13 cellular contexts compared by ENCODE assay signal in genomic region chr7:84216477-84216876, GRCh38.
"Had no signal": no experiment of that assay in that cellular context is flagged by ENCODE, and none has a peak within 500 bp of the region (broad histone marks: within the 10 kb centered on the region; RNA-seq: fewer than 3 reads in every experiment).

No MANE protein-coding gene starts in this region.

- H3K9me3 Mint-ChIP-seq: activated naive CD4-positive, alpha-beta T cell treated with anti-CD3 and anti-CD28 coated beads, Interleukin-2, amount 50 U/mL, for 24 hours; activated T-helper 2 cell treated with anti-CD3 and anti-CD28 coated beads, Interferon-gamma antibody, Interleukin-2, Interleukin-4, amounts not matched to agents 10 μg/mL and 5 μg/mL and 100 μg/mL, durations not matched to agents 14 hours and 24 hours and 36 hours had no signal

- H3K4me1 Mint-ChIP-seq: activated naive CD4-positive, alpha-beta T cell treated with anti-CD3 and anti-CD28 coated beads, Interleukin-2, amount 50 U/mL, for 24 hours; endodermal cell; neural progenitor cell had no signal

- H3K36me3 Mint-ChIP-seq: activated naive CD4-positive, alpha-beta T cell treated with anti-CD3 and anti-CD28 coated beads, Interleukin-2, amount 50 U/mL, for 24 hours had no signal

- H3K36me3 ChIP-seq: left ventricle myocardium inferior, neural progenitor cell, tibial artery, uterus had no signal

- H3K4me3 Mint-ChIP-seq: activated naive CD4-positive, alpha-beta T cell treated with anti-CD3 and anti-CD28 coated beads, Interleukin-2, amount 50 U/mL, for 24 hours; endodermal cell; neural progenitor cell had no signal

- H3K27ac Mint-ChIP-seq: activated naive CD4-positive, alpha-beta T cell treated with anti-CD3 and anti-CD28 coated beads, Interleukin-2, amount 50 U/mL, for 24 hours; activated T-helper 2 cell treated with anti-CD3 and anti-CD28 coated beads, Interferon-gamma antibody, Interleukin-2, Interleukin-4, amounts not matched to agents 10 μg/mL and 5 μg/mL and 100 μg/mL, durations not matched to agents 14 hours and 24 hours and 36 hours; endodermal cell; neural progenitor cell had no signal

- H3K4me1 ChIP-seq: left ventricle myocardium inferior, neural progenitor cell, parathyroid adenoma, tibial artery, uterus had no signal

- H3K27me3 ChIP-seq: foreskin keratinocyte, neural progenitor cell, tibial artery, uterus had no signal

- H3K4me3 ChIP-seq: left ventricle myocardium inferior, neural progenitor cell, skin epidermis, tibial artery, uterus had no signal

- FAIRE-seq: islet of Langerhans had no signal

- DNase-seq: amniotic stem cell, endodermal cell, foreskin keratinocyte, head of caudate nucleus, left ventricle myocardium inferior, tibial artery, uterus had no signal

- ATAC-seq: foreskin keratinocyte had no signal

- H3K27ac ChIP-seq: foreskin keratinocyte, left ventricle myocardium inferior, neural progenitor cell, parathyroid adenoma, skin epidermis, tibial artery, uterus had no signal

- H3K9me3 ChIP-seq: left ventricle myocardium inferior, tibial artery, uterus had no signal
